Comparison of ENCODE assay signal across 8 cellular contexts in genomic region chrX:24149346-24150050, GRCh38.
DNase-seq lines count a peak whose midpoint lies in the region; ATAC-seq lines count a peak whose summit lies in the region.

Gene ZFX, plus strand, starts transcription at chrX:24149729. Its CDS starts 23,014 bp downstream, at chrX:24172743.

- no peaks in the 10 kb centered on the region for H3K27me3 Mint-ChIP-seq in central memory CD8-positive, alpha-beta T cell

- peak; percentile 69 for DNase-seq in KBM-7
- peak; percentile 9 to 43 (median 24) for DNase-seq in activated CD4-positive, CD25-positive, alpha-beta regulatory T cell (lab: John Stamatoyannopoulos, UW)
- DNase-seq in central memory CD8-positive, alpha-beta T cell (ENCODE audit: low spot score in 2 of 2) = peak; percentile 26 to 51
- DNase-seq in kidney tubule cell (ENCODE audit: low spot score) = peak; percentile 73
- peak; percentile 10 to 13 for DNase-seq in stimulated activated CD4-positive, alpha-beta T cell treated with anti-CD3 and anti-CD28 coated beads, Interleukin-1b, Interleukin-23, amount 100 ng/mL, for 1 hour (ENCODE audit: low read depth in 2 of 2)
- DNase-seq in cortex of kidney (lab: John Stamatoyannopoulos, UW) = no peak

- peak within 1 kb of the TSS; percentile 93 for H3K9ac ChIP-seq in ES-I3 (ENCODE audit: low read depth, low read length)

- H3K4me1 ChIP-seq in ES-I3 (ENCODE audit: insufficient read depth, low read length) = peaks cover 24% of the 10 kb centered on the region

- H3K9me3 ChIP-seq in ES-I3 (ENCODE audit: control insufficient read depth, insufficient read depth, low read length) = no peaks in the 10 kb centered on the region

- no peaks in the 10 kb centered on the region for H3K36me3 ChIP-seq in ES-I3 (ENCODE audit: insufficient read depth, low read length)

- peaks cover 21% of the 10 kb centered on the region for H3K36me3 Mint-ChIP-seq in central memory CD8-positive, alpha-beta T cell (ENCODE audit: insufficient read depth)

- H3K9me3 Mint-ChIP-seq in central memory CD8-positive, alpha-beta T cell = no peaks in the 10 kb centered on the region

- peaks cover 37% of the 10 kb centered on the region for H3K4me1 Mint-ChIP-seq in central memory CD8-positive, alpha-beta T cell

- peak; percentile 34 for ATAC-seq in GM21576 (IDR thresholded peaks at IDR 0.05; ENCODE audit: unreplicated experiment)
- peak; percentile 34 for ATAC-seq in central memory CD8-positive, alpha-beta T cell (replicated peaks; ENCODE audit: extremely low read depth, poor library complexity, severe bottlenecking)

- peak within 1 kb of the TSS; percentile 84 for H3K27ac Mint-ChIP-seq in central memory CD8-positive, alpha-beta T cell (ENCODE audit: low read depth)

- H3K4me3 Mint-ChIP-seq in central memory CD8-positive, alpha-beta T cell = peak within 1 kb of the TSS; percentile 89

- in situ Hi-C loops in KBM-7 (cut with MboI; ENCODE audit: low pct_unique_long_range_greater_than_20kb, low sequenced_read_pairs) = no loop called here
